ENCODE assay signal across 2 cellular contexts in the genomic region with DNA sequence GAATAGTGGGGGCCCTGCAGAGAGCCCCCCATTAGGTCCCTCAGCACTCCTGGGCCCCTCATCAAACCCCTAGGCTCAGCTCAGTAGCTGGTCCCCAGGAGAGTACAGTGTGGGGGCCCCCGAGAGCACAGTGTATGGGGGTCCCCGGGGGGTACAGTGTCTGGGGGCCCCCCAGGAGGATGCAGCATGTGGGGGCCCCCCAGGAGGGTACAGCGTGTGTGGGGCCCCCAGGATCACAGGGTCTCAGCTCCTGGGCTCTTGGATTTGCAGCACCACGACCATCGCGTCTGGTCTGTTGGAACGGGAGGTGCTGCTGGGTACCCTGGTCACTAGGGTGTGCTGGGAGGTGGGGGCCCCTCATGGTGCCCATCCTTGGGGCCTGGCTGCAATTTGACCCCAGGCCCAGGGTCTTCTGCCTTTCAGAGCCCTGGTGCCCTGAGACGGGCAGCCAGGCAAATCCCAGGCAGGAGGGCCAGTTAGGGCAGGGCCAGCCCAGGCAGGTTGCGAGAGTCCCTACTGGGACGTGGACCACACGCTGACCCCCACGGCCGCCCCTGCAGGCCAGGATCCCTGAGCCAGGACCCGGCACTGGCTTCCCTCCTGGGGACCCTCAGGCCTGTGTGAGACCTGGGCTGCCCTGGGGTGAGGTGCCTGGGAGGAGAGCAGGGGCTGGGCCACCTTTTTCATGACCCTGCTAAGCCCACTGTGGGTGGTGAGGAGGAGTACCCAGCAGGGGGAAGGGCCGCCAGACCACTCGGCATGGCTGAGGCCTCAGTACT.
TF ChIP-seq lines count a peak whose summit lies in the region.

No MANE protein-coding gene starts in this region.

TF ChIP-seq in HCT116, 20 proteins besides CTCF, POLR2A, EP300 and RAD21:
- TF ChIP-seq ELF1 (IDR thresholded peaks at IDR 0.05; ENCODE audit: borderline replicate concordance, low read depth) (no peak), POLR2AphosphoS5 (IDR thresholded peaks at IDR 0.05; ENCODE audit: low read depth, low read length) (no peak), EGR1 (IDR thresholded peaks at IDR 0.05; ENCODE audit: low read depth) (no peak), YY1 (IDR thresholded peaks at IDR 0.05; ENCODE audit: extremely low read depth, insufficient replicate concordance, low read depth, low read length) (no peak), FOSL1 (IDR thresholded peaks at IDR 0.05; ENCODE audit: low read depth) (no peak), ZFX (IDR thresholded peaks at IDR 0.05) (no peak), SRF (IDR thresholded peaks at IDR 0.05; ENCODE audit: low read depth) (no peak), SP1 (IDR thresholded peaks at IDR 0.05; ENCODE audit: low read depth) (no peak), TCF7L2 (IDR thresholded peaks at IDR 0.05; ENCODE audit: borderline replicate concordance, extremely low read depth, insufficient read depth, insufficient read length) (no peak), SIN3A (IDR thresholded peaks at IDR 0.05; ENCODE audit: low read depth) (no peak), EZH2 (IDR thresholded peaks at IDR 0.05) (no peak), ZNF274 (IDR thresholded peaks at IDR 0.05; ENCODE audit: low read depth, low read length) (no peak), CEBPB (IDR thresholded peaks at IDR 0.05; ENCODE audit: low read depth) (no peak), EZH2phosphoT487 (IDR thresholded peaks at IDR 0.05; ENCODE audit: borderline replicate concordance) (no peak)
- TF ChIP-seq, protein P1, sequence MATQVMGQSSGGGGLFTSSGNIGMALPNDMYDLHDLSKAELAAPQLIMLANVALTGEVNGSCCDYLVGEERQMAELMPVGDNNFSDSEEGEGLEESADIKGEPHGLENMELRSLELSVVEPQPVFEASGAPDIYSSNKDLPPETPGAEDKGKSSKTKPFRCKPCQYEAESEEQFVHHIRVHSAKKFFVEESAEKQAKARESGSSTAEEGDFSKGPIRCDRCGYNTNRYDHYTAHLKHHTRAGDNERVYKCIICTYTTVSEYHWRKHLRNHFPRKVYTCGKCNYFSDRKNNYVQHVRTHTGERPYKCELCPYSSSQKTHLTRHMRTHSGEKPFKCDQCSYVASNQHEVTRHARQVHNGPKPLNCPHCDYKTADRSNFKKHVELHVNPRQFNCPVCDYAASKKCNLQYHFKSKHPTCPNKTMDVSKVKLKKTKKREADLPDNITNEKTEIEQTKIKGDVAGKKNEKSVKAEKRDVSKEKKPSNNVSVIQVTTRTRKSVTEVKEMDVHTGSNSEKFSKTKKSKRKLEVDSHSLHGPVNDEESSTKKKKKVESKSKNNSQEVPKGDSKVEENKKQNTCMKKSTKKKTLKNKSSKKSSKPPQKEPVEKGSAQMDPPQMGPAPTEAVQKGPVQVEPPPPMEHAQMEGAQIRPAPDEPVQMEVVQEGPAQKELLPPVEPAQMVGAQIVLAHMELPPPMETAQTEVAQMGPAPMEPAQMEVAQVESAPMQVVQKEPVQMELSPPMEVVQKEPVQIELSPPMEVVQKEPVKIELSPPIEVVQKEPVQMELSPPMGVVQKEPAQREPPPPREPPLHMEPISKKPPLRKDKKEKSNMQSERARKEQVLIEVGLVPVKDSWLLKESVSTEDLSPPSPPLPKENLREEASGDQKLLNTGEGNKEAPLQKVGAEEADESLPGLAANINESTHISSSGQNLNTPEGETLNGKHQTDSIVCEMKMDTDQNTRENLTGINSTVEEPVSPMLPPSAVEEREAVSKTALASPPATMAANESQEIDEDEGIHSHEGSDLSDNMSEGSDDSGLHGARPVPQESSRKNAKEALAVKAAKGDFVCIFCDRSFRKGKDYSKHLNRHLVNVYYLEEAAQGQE (IDR thresholded peaks at IDR 0.05; ENCODE audit: low read depth) = no peak
- TF ChIP-seq, protein P2, sequence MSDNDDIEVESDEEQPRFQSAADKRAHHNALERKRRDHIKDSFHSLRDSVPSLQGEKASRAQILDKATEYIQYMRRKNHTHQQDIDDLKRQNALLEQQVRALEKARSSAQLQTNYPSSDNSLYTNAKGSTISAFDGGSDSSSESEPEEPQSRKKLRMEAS (IDR thresholded peaks at IDR 0.05) = no peak
- TF ChIP-seq, protein P3, sequence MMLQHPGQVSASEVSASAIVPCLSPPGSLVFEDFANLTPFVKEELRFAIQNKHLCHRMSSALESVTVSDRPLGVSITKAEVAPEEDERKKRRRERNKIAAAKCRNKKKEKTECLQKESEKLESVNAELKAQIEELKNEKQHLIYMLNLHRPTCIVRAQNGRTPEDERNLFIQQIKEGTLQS (IDR thresholded peaks at IDR 0.05) = no peak

TF ChIP-seq in GM12878, 131 proteins besides CTCF, POLR2A, EP300 and RAD21:
- no peak for TF ChIP-seq TCF12 (IDR thresholded peaks at IDR 0.05; ENCODE audit: low read depth, low read length)
- TF ChIP-seq ZNF217 (IDR thresholded peaks at IDR 0.05) = no peak
- no peak for TF ChIP-seq RBBP5 (conservative IDR thresholded peaks at IDR 0.05)
- TF ChIP-seq NR2C1 (IDR thresholded peaks at IDR 0.05) = no peak
- TF ChIP-seq, protein P4, sequence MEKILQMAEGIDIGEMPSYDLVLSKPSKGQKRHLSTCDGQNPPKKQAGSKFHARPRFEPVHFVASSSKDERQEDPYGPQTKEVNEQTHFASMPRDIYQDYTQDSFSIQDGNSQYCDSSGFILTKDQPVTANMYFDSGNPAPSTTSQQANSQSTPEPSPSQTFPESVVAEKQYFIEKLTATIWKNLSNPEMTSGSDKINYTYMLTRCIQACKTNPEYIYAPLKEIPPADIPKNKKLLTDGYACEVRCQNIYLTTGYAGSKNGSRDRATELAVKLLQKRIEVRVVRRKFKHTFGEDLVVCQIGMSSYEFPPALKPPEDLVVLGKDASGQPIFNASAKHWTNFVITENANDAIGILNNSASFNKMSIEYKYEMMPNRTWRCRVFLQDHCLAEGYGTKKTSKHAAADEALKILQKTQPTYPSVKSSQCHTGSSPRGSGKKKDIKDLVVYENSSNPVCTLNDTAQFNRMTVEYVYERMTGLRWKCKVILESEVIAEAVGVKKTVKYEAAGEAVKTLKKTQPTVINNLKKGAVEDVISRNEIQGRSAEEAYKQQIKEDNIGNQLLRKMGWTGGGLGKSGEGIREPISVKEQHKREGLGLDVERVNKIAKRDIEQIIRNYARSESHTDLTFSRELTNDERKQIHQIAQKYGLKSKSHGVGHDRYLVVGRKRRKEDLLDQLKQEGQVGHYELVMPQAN (conservative IDR thresholded peaks at IDR 0.05) = no peak
- no peak for TF ChIP-seq MYB (IDR thresholded peaks at IDR 0.05; ENCODE audit: borderline replicate concordance, low read depth, low read length)
- no peak for TF ChIP-seq EGR1 (IDR thresholded peaks at IDR 0.05; ENCODE audit: borderline replicate concordance in 1 of 2, low read depth in 2 of 2, low read length in 2 of 2)
- TF ChIP-seq, protein P5, sequence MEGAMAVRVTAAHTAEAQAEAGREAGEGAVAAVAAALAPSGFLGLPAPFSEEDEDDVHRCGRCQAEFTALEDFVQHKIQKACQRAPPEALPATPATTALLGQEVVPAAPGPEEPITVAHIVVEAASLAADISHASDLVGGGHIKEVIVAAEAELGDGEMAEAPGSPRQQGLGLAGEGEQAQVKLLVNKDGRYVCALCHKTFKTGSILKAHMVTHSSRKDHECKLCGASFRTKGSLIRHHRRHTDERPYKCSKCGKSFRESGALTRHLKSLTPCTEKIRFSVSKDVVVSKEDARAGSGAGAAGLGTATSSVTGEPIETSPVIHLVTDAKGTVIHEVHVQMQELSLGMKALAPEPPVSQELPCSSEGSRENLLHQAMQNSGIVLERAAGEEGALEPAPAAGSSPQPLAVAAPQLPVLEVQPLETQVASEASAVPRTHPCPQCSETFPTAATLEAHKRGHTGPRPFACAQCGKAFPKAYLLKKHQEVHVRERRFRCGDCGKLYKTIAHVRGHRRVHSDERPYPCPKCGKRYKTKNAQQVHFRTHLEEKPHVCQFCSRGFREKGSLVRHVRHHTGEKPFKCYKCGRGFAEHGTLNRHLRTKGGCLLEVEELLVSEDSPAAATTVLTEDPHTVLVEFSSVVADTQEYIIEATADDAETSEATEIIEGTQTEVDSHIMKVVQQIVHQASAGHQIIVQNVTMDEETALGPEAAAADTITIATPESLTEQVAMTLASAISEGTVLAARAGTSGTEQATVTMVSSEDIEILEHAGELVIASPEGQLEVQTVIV (IDR thresholded peaks at IDR 0.05; ENCODE audit: borderline replicate concordance, partially characterized antibody) = no peak
- TF ChIP-seq NR2C2 (IDR thresholded peaks at IDR 0.05; ENCODE audit: borderline replicate concordance, control insufficient read depth, insufficient read length, low read depth) = no peak
- TF ChIP-seq SUZ12 (IDR thresholded peaks at IDR 0.05; ENCODE audit: unreplicated experiment) = no peak
- TF ChIP-seq, protein P6, sequence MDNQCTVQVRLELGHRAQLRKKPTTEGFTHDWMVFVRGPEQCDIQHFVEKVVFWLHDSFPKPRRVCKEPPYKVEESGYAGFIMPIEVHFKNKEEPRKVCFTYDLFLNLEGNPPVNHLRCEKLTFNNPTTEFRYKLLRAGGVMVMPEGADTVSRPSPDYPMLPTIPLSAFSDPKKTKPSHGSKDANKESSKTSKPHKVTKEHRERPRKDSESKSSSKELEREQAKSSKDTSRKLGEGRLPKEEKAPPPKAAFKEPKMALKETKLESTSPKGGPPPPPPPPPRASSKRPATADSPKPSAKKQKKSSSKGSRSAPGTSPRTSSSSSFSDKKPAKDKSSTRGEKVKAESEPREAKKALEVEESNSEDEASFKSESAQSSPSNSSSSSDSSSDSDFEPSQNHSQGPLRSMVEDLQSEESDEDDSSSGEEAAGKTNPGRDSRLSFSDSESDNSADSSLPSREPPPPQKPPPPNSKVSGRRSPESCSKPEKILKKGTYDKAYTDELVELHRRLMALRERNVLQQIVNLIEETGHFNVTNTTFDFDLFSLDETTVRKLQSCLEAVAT (IDR thresholded peaks at IDR 0.05) = no peak
- TF ChIP-seq KDM1A (IDR thresholded peaks at IDR 0.05; ENCODE audit: borderline replicate concordance) = no peak
- TF ChIP-seq NBN (IDR thresholded peaks at IDR 0.05) = no peak
- TF ChIP-seq, protein P7, sequence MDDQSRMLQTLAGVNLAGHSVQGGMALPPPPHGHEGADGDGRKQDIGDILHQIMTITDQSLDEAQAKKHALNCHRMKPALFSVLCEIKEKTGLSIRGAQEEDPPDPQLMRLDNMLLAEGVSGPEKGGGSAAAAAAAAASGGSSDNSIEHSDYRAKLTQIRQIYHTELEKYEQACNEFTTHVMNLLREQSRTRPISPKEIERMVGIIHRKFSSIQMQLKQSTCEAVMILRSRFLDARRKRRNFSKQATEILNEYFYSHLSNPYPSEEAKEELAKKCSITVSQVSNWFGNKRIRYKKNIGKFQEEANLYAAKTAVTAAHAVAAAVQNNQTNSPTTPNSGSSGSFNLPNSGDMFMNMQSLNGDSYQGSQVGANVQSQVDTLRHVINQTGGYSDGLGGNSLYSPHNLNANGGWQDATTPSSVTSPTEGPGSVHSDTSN (IDR thresholded peaks at IDR 0.05; ENCODE audit: insufficient replicate concordance, low read depth, low read length) = no peak
- no peak for TF ChIP-seq FOXK2 (IDR thresholded peaks at IDR 0.05)
- TF ChIP-seq, protein P8, sequence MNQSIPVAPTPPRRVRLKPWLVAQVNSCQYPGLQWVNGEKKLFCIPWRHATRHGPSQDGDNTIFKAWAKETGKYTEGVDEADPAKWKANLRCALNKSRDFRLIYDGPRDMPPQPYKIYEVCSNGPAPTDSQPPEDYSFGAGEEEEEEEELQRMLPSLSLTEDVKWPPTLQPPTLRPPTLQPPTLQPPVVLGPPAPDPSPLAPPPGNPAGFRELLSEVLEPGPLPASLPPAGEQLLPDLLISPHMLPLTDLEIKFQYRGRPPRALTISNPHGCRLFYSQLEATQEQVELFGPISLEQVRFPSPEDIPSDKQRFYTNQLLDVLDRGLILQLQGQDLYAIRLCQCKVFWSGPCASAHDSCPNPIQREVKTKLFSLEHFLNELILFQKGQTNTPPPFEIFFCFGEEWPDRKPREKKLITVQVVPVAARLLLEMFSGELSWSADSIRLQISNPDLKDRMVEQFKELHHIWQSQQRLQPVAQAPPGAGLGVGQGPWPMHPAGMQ (IDR thresholded peaks at IDR 0.05; ENCODE audit: borderline replicate concordance) = no peak
- no peak for TF ChIP-seq WRNIP1 (IDR thresholded peaks at IDR 0.05; ENCODE audit: borderline replicate concordance, low read depth, low read length)
TF ChIP-seq in GM12878: peak in this region for 0.
